8 cellular contexts compared by ENCODE assay signal in genomic region chr12:110073049-110073831, GRCh38. TPM values are rescaled to one million over a fixed set of nuclear protein-coding genes. Genes with fewer than 3 reads are reported as not detected.
DNase-seq lines count a peak whose midpoint lies in the region; ATAC-seq and TF ChIP-seq lines count a peak whose summit lies in the region.

No MANE protein-coding gene starts in this region.

- peak overlapping the region; percentile 77 for H3K4me3 Mint-ChIP-seq in activated CD8-positive, alpha-beta T cell treated with anti-CD3 and anti-CD28 coated beads, Interleukin-2, amount 10 ng/mL, durations not matched to agents 7 days and 5 days

- no peaks in the 10 kb centered on the region for H3K27me3 Mint-ChIP-seq in activated CD8-positive, alpha-beta T cell treated with anti-CD3 and anti-CD28 coated beads, Interleukin-2, amount 10 ng/mL, durations not matched to agents 7 days and 5 days (ENCODE audit: low read depth)

- no peak for TF ChIP-seq CTCF in fibroblast of pulmonary artery (IDR thresholded peaks at IDR 0.05; ENCODE audit: low read length, missing control alignments)

- ATAC-seq in activated CD8-positive, alpha-beta T cell treated with anti-CD3 and anti-CD28 coated beads, Interleukin-2, amount 10 ng/mL, durations not matched to agents 7 days and 5 days = peak; percentile 76
- no peak for ATAC-seq in HG03520 (IDR thresholded peaks at IDR 0.05; ENCODE audit: unreplicated experiment)
- no peak for ATAC-seq in HG03097 (IDR thresholded peaks at IDR 0.05; ENCODE audit: low FRiP score, unreplicated experiment)

- intact Hi-C loops in posterior vena cava (cut with DNase I) = no loop called here

- CTCF ChIA-PET in activated CD8-positive, alpha-beta T cell treated with anti-CD3 and anti-CD28 coated beads, Interleukin-2, amount 10 ng/mL, durations not matched to agents 7 days and 5 days (lab: Charles Lee) = interaction anchor here (0.8 to 2.2 kb wide), 3 partner anchors 9 to 29 kb away, joined by 3 to 6 read pairs (median 3); no protein-coding TSS in a partner anchor

- H3K4me1 Mint-ChIP-seq in activated CD8-positive, alpha-beta T cell treated with anti-CD3 and anti-CD28 coated beads, Interleukin-2, amount 10 ng/mL, durations not matched to agents 7 days and 5 days (ENCODE audit: low read depth) = peaks cover 35% of the 10 kb centered on the region

- POLR2A ChIA-PET in activated CD8-positive, alpha-beta T cell treated with anti-CD3 and anti-CD28 coated beads, Interleukin-2, amount 10 ng/mL, durations not matched to agents 7 days and 5 days (lab: Charles Lee) = interaction anchor here (0.6 to 1.2 kb wide), 3 partner anchors 9 to 1529 kb away, joined by 3 read pairs; no protein-coding TSS in a partner anchor

- DNase-seq in C1 segment of cervical spinal cord (lab: John Stamatoyannopoulos, UW) (peak in 13 of 14 donors; percentile 62 to 98 (median 84)), NCI-H1417 (lab: John Stamatoyannopoulos, UW) (peak in 2 of 3 experiments; percentile 78 to 92), fibroblast of pulmonary artery (ENCODE audit: low read depth) (no peak), posterior vena cava (ENCODE audit: low spot score) (peak; percentile 85), H4 (ENCODE audit: low spot score) (no peak)
- peak; percentile 54 for DNase-seq in activated CD8-positive, alpha-beta T cell treated with anti-CD3 and anti-CD28 coated beads, Interleukin-2, amount 10 ng/mL, durations not matched to agents 7 days and 5 days

- peak overlapping the region; percentile 84 for H3K27ac Mint-ChIP-seq in activated CD8-positive, alpha-beta T cell treated with anti-CD3 and anti-CD28 coated beads, Interleukin-2, amount 10 ng/mL, durations not matched to agents 7 days and 5 days

- peaks cover 15% of the 10 kb centered on the region for H3K36me3 Mint-ChIP-seq in activated CD8-positive, alpha-beta T cell treated with anti-CD3 and anti-CD28 coated beads, Interleukin-2, amount 10 ng/mL, durations not matched to agents 7 days and 5 days (ENCODE audit: low read depth)

- H3K4me3 ChIP-seq in fibroblast of pulmonary artery (replicated peaks; ENCODE audit: low read depth, low read length) = peak overlapping the region; percentile 18

- H3K9me3 Mint-ChIP-seq in activated CD8-positive, alpha-beta T cell treated with anti-CD3 and anti-CD28 coated beads, Interleukin-2, amount 10 ng/mL, durations not matched to agents 7 days and 5 days (ENCODE audit: insufficient read depth) = no peaks in the 10 kb centered on the region

RNA-seq across cellular contexts. Expression of gene C12orf76, which starts 24.9 kb away (rescaled TPM):
- total RNA-seq in activated CD8-positive, alpha-beta T cell treated with anti-CD3 and anti-CD28 coated beads, Interleukin-2, amount 10 ng/mL, durations not matched to agents 7 days and 5 days = 10 to 100 TPM; 15.5 to 16.2 TPM
- 1 to 10 TPM; 6.7 to 9.2 TPM for total RNA-seq in posterior vena cava
- total RNA-seq in H4 (2014; rRNA removed; shearing (Covaris generic)) = 14.4 and 20.7 TPM in 2 replicates

RNA-seq across cellular contexts. Expression of gene IFT81, which starts 50.9 kb away (rescaled TPM):
- total RNA-seq in activated CD8-positive, alpha-beta T cell treated with anti-CD3 and anti-CD28 coated beads, Interleukin-2, amount 10 ng/mL, durations not matched to agents 7 days and 5 days = 1 to 10 TPM; 1.5 to 2.1 TPM
- total RNA-seq in posterior vena cava = 10 to 100 TPM; 15.0 to 19.2 TPM
- total RNA-seq in H4 (2014; rRNA removed; shearing (Covaris generic)) = 11.0 and 16.5 TPM in 2 replicates

Comparison
In these comparisons a context has a peak if more than half of its experiments do, and no peak if none do; other contexts are left out.
1. DNase-seq: peak in C1 segment of cervical spinal cord (13 of 14), NCI-H1417 (2 of 3), activated CD8-positive, alpha-beta T cell treated with anti-CD3 and anti-CD28 coated beads, Interleukin-2, amount 10 ng/mL, durations not matched to agents 7 days and 5 days (single experiment) and posterior vena cava (single experiment); none in fibroblast of pulmonary artery (single experiment) and H4 (single experiment).